In the genomic region with DNA sequence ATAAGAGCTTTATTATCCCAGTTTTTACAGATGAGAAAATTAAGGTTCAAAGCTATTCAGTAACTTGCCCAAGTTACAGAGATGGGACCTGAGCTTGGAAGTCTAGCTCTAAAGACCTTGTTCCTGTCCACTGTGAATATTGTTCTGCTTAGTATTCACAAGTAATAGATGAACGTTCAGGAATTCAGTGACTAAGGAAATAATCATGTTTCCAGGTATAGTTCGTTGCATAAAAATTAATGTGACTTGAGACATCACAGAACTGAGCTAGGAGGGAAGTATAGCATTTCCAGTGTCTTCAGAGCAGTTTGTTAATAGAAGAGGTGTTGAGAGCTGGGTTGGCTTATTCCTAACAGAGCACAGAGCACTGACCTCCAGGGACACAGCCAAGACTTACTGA, we compare ENCODE assay signal across 16 cellular contexts.
DNase-seq lines count a peak whose midpoint lies in the region; ATAC-seq and TF ChIP-seq lines count a peak whose summit lies in the region.
"Had no signal": no experiment of that assay in that cellular context is flagged by ENCODE, and none has a peak within 500 bp of the region (broad histone marks: within the 10 kb centered on the region; RNA-seq: fewer than 3 reads in every experiment).

No MANE protein-coding gene starts in this region.

- intact Hi-C loops in mammary epithelial cell (cut with micrococcal nuclease): loop anchor here (1.0 kb wide), 1 partner anchor 149 kb away; no protein-coding TSS in a partner anchor
- intact Hi-C loops in breast epithelium (cut with DNase I; ENCODE audit: low total_unique reads): loop anchor here (2.0 kb wide), 1 partner anchor 399 kb away; no protein-coding TSS in a partner anchor

- H4K20me1 ChIP-seq in mammary epithelial cell (ENCODE audit: insufficient read depth, low read length): no peaks in the 10 kb centered on the region

- H2BK12ac ChIP-seq in trophoblast cell (ENCODE audit: low read length): no peak overlapping the region

- in situ Hi-C loops in mammary epithelial cell (cut with MboI; ENCODE audit: low sequenced_read_pairs in 2 of 2): loop anchor here (5.0 to 25.0 kb wide), 4 partner anchors 225 to 538 kb away; a partner anchor contains a TSS

- H3K14ac ChIP-seq in trophoblast cell (ENCODE audit: low read length): peak overlapping the region; percentile 42

- H2AFZ ChIP-seq in mammary epithelial cell (ENCODE audit: low read depth, low read length) (no peak overlapping the region), trophoblast cell (ENCODE audit: insufficient read depth, low read length, poor library complexity) (no peak overlapping the region)
- H2AFZ ChIP-seq: GM23248 had no signal

- DNase-seq in mammary epithelial cell (peak; percentile 29), breast epithelium (ENCODE audit: low spot score in 2 of 2) (no peak), RWPE2 (ENCODE audit: low spot score) (no peak), epithelial cell of esophagus (ENCODE audit: low read depth) (peak; percentile 51), trophoblast cell (peak; percentile 8 to 80), HuH-7 (ENCODE audit: low spot score) (no peak)
- no peak for DNase-seq in stimulated activated CD4-positive, alpha-beta T cell treated with anti-CD3 and anti-CD28 coated beads, Interleukin-2, amount 100 ng/mL, for 24 hours
- DNase-seq: CD8-positive, alpha-beta T cell; COR-L47; DMS53; GM23248; H7; KBM-7 had no signal

- H3K23ac ChIP-seq in trophoblast cell (ENCODE audit: low read length): no peak overlapping the region

- H3K36me3 ChIP-seq in mammary epithelial cell (ENCODE audit: insufficient read depth, low read length): no peaks in the 10 kb centered on the region
- H3K36me3 ChIP-seq in breast epithelium: no peaks in the 10 kb centered on the region
- H3K36me3 ChIP-seq in RWPE2 (ENCODE audit: low read depth): no peaks in the 10 kb centered on the region
- H3K36me3 ChIP-seq in trophoblast cell (ENCODE audit: control insufficient read depth in 1 of 2, insufficient read depth in 2 of 2, low read length in 2 of 2): no peaks in the 10 kb centered on the region

- no peak for TF ChIP-seq POLR2A in breast epithelium (IDR thresholded peaks at IDR 0.05)

- CTCF ChIA-PET in mammary epithelial cell (lab: Charles Lee; ENCODE audit: low non-redundant PET): interaction anchor here (0.6 kb wide), 1 partner anchor 39 kb away, joined by 3 read pairs; no protein-coding TSS in a partner anchor

- H2AK5ac ChIP-seq in trophoblast cell (ENCODE audit: low read length): no peak overlapping the region

- no TSS peak for BruUV-seq in mammary epithelial cell (replicated peaks; lab: Mats Ljungman, UMichigan)

- TF ChIP-seq CTCF in mammary epithelial cell (conservative IDR thresholded peaks at IDR 0.05 in 1 of 2, IDR thresholded peaks at IDR 0.05 in 1 of 2; ENCODE audit: extremely low read depth in 1 of 2, insufficient read depth in 1 of 2, low read depth in 1 of 2, low read length in 2 of 2): no peak
- TF ChIP-seq CTCF in breast epithelium (IDR thresholded peaks at IDR 0.05): no peak
- TF ChIP-seq CTCF in RWPE2 (IDR thresholded peaks at IDR 0.05; ENCODE audit: poor library complexity, severe bottlenecking): no peak
- TF ChIP-seq CTCF in epithelial cell of esophagus (IDR thresholded peaks at IDR 0.05; ENCODE audit: insufficient read depth, low read depth, low read length, missing control alignments): no peak

- H3K4me3 ChIP-seq in mammary epithelial cell (replicated peaks in 1 of 3; ENCODE audit: insufficient read depth in 1 of 3, low read depth in 2 of 3, low read length in 3 of 3): no peak overlapping the region
- no peak overlapping the region for H3K4me3 ChIP-seq in breast epithelium
- no peak overlapping the region for H3K4me3 ChIP-seq in RWPE2 (ENCODE audit: severe bottlenecking)
- no peak overlapping the region for H3K4me3 ChIP-seq in epithelial cell of esophagus (ENCODE audit: low read length)
- no peak overlapping the region for H3K4me3 ChIP-seq in trophoblast cell (ENCODE audit: low read depth, low read length)
- H3K4me3 ChIP-seq: GM23248 had no signal

- H2BK5ac ChIP-seq in trophoblast cell (ENCODE audit: low read depth, low read length, poor library complexity): peak overlapping the region; percentile 44

- H2BK120ac ChIP-seq in trophoblast cell (ENCODE audit: insufficient read depth, low read length, poor library complexity): no peak overlapping the region

- H4K8ac ChIP-seq in trophoblast cell (ENCODE audit: low read depth, low read length): no peak overlapping the region

- H3K27me3 ChIP-seq in mammary epithelial cell (ENCODE audit: insufficient read depth, low read length) (no peaks in the 10 kb centered on the region), breast epithelium (no peaks in the 10 kb centered on the region), RWPE2 (ENCODE audit: insufficient read depth, poor library complexity, severe bottlenecking) (no peaks in the 10 kb centered on the region), trophoblast cell (ENCODE audit: insufficient read depth, low read length) (no peaks in the 10 kb centered on the region)

- dilution Hi-C loops in mammary epithelial cell (cut with HindIII; ENCODE audit: low sequenced_read_pairs): loop anchor here (10.0 kb wide), 3 partner anchors 185 to 375 kb away; no protein-coding TSS in a partner anchor

- no peak overlapping the region for H3K18ac ChIP-seq in trophoblast cell (ENCODE audit: low read length)

- H3K4me1 ChIP-seq in mammary epithelial cell (ENCODE audit: insufficient read depth, low read length) (peaks cover 16% of the 10 kb centered on the region), breast epithelium (peaks cover 0 to 5% of the 10 kb centered on the region in 2 donors), RWPE2 (ENCODE audit: insufficient read depth, poor library complexity, severe bottlenecking) (peaks cover 12% of the 10 kb centered on the region), trophoblast cell (ENCODE audit: control insufficient read depth in 1 of 2, insufficient read depth in 2 of 2, low read length in 2 of 2) (peaks cover 16 to 19% of the 10 kb centered on the region in 2 experiments)

- peak overlapping the region; percentile 19 for H4K91ac ChIP-seq in trophoblast cell (ENCODE audit: low read depth, low read length)

- WGBS in mammary epithelial cell (ENCODE audit: low coverage, missing lambda C conversion rate): 31% methylated on average over 2 of the region's 2 CpGs
- no CpG with 5 or more reads among the region's 2 CpGs for WGBS in trophoblast cell (ENCODE audit: extremely low coverage, insufficient coverage, insufficient read length)

- H3K9ac ChIP-seq in mammary epithelial cell (ENCODE audit: insufficient read depth, low read length) (no peak overlapping the region), trophoblast cell (ENCODE audit: low read length) (no peak overlapping the region)
- H3K9ac ChIP-seq: GM23248 had no signal

- no peaks in the 10 kb centered on the region for H3K9me3 ChIP-seq in mammary epithelial cell (replicated peaks; ENCODE audit: insufficient read depth, low read length)
- H3K9me3 ChIP-seq in breast epithelium: no peaks in the 10 kb centered on the region
- H3K9me3 ChIP-seq in RWPE2 (ENCODE audit: severe bottlenecking): no peaks in the 10 kb centered on the region
- no peaks in the 10 kb centered on the region for H3K9me3 ChIP-seq in trophoblast cell (ENCODE audit: insufficient read depth, low read depth, low read length)

- H3K27ac ChIP-seq in mammary epithelial cell (ENCODE audit: insufficient read depth, low read depth, low read length) (no peak overlapping the region), breast epithelium (no peak overlapping the region), RWPE2 (ENCODE audit: poor library complexity, severe bottlenecking) (no peak overlapping the region), trophoblast cell (ENCODE audit: low read depth, low read length) (no peak overlapping the region)
- H3K27ac ChIP-seq: 22Rv1, GM23248 had no signal

- no peaks in the 10 kb centered on the region for H3K79me1 ChIP-seq in trophoblast cell (ENCODE audit: low read length)

- no peak overlapping the region for H3K4ac ChIP-seq in trophoblast cell (ENCODE audit: low read depth, low read length)

- H3K4me2 ChIP-seq in mammary epithelial cell (ENCODE audit: insufficient read depth, low read depth, low read length) (no peak overlapping the region), trophoblast cell (ENCODE audit: low read length) (no peak overlapping the region)

- H3K79me2 ChIP-seq in mammary epithelial cell (ENCODE audit: insufficient read depth, low read length) (no peaks in the 10 kb centered on the region), trophoblast cell (ENCODE audit: control insufficient read depth, insufficient read depth, low read length, poor library complexity) (no peaks in the 10 kb centered on the region)

- H4K12ac ChIP-seq in trophoblast cell (ENCODE audit: low read depth, low read length): no peak overlapping the region

- ATAC-seq in RWPE2 (ENCODE audit: low read depth) (peak; percentile 53), HG03095 (IDR thresholded peaks at IDR 0.05; ENCODE audit: unreplicated experiment) (no peak)
- ATAC-seq: CD8-positive, alpha-beta T cell; HepG2 had no signal

Comparison
In these comparisons a context has a peak if more than half of its experiments do, and no peak if none do; other contexts are left out.
1. DNase-seq: peak in mammary epithelial cell (single experiment), epithelial cell of esophagus (single experiment) and trophoblast cell (2 of 2); none in breast epithelium (0 of 2), RWPE2 (single experiment), HuH-7 (single experiment) and stimulated activated CD4-positive, alpha-beta T cell treated with anti-CD3 and anti-CD28 coated beads, Interleukin-2, amount 100 ng/mL, for 24 hours (0 of 2).